ENCODE assay signal across 8 cellular contexts in genomic region chr19:18279516-18280246, GRCh38. TPM values are rescaled to one million over a fixed set of nuclear protein-coding genes. Genes with fewer than 3 reads are reported as not detected.
DNase-seq lines count a peak whose midpoint lies in the region; ATAC-seq and TF ChIP-seq lines count a peak whose summit lies in the region.

No MANE protein-coding gene starts in this region.

- H3K4me3 ChIP-seq in choroid plexus epithelial cell (ENCODE audit: low read depth, low read length) = peak overlapping the region; percentile 99

- TF ChIP-seq CTCF in choroid plexus epithelial cell (conservative IDR thresholded peaks at IDR 0.05; ENCODE audit: low read depth, low read length) = peak; percentile 95

- DNase-seq in Daoy (ENCODE audit: low read depth) (peak; percentile 97), NCI-H510A (lab: John Stamatoyannopoulos, UW) (peak; percentile 83), choroid plexus epithelial cell (ENCODE audit: low read depth) (peak; percentile 97), kidney tubule cell (ENCODE audit: low spot score) (peak; percentile 95)
- peak; percentile 79 to 87 for DNase-seq in activated CD4-positive, alpha-beta T cell treated with anti-CD3 and anti-CD28 coated beads for 24 hours (ENCODE audit: low read depth in 2 of 2)
- DNase-seq in stimulated activated CD4-positive, alpha-beta T cell treated with anti-CD3 and anti-CD28 coated beads, Interleukin-15, amount 100 ng/mL, for 24 hours = peak; percentile 93

- ATAC-seq in HG03159 (IDR thresholded peaks at IDR 0.05; ENCODE audit: unreplicated experiment) = peak; percentile 24
- ATAC-seq in HG03469 (IDR thresholded peaks at IDR 0.05; ENCODE audit: unreplicated experiment) = no peak

RNA-seq across cellular contexts. Expression of gene JUND, which starts 1.7 kb away (rescaled TPM):
- total RNA-seq in Daoy (2014; rRNA removed; shearing (Covaris generic)) = 75.0 and 75.6 TPM in 2 replicates

RNA-seq across cellular contexts. Expression of gene IQCN, which starts 5.4 kb away (rescaled TPM):
- total RNA-seq in Daoy (2014; rRNA removed; shearing (Covaris generic)) = 0.74 and 12.6 TPM in 2 replicates

RNA-seq across cellular contexts. Expression of gene LSM4, which starts 43.2 kb away (rescaled TPM):
- 318 and 351 TPM in 2 replicates for total RNA-seq in Daoy (2014; rRNA removed; shearing (Covaris generic))

RNA-seq across cellular contexts. Expression of gene PDE4C, which starts 53.4 kb away (rescaled TPM):
- total RNA-seq in Daoy (2014; rRNA removed; shearing (Covaris generic)) = 0.17 TPM in 1 of 2 replicates, not detected in the other
